Comparison of ENCODE assay signal across 13 cellular contexts in the genomic region with DNA sequence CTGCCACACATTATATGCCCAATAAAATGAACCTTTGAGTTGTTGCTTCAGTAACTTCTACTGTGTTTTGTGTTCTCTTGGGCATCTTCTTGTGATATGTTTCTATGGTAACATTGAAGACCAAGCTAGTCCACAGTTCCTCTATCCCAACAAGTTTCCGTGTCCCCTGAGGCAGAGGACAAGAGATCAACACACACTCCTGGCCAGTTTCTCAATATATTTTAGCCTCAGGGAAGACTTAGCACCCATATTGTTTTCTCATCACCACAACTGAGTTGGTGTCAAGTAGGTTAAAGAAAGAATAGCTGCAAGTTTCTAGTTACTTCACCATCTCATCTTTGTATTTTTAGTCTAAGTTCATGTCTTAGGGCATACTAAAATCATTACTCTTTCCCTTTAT.
DNase-seq lines count a peak whose midpoint lies in the region; ATAC-seq and TF ChIP-seq lines count a peak whose summit lies in the region.
"Had no signal": no experiment of that assay in that cellular context is flagged by ENCODE, and none has a peak within 500 bp of the region (broad histone marks: within the 10 kb centered on the region; RNA-seq: fewer than 3 reads in every experiment).

No MANE protein-coding gene starts in this region.

- H3K4me1 Mint-ChIP-seq in WTC11 (peaks cover 25% of the 10 kb centered on the region), memory B cell (peaks cover 4% of the 10 kb centered on the region), MCF 10A (ENCODE audit: insufficient read depth, unreplicated experiment) (peaks cover 16% of the 10 kb centered on the region)

- H3K9me3 Mint-ChIP-seq in WTC11 (no peaks in the 10 kb centered on the region), memory B cell (no peaks in the 10 kb centered on the region), MCF 10A (ENCODE audit: unreplicated experiment) (no peaks in the 10 kb centered on the region)
- H3K9me3 Mint-ChIP-seq: H9 had no signal

- DNase-seq in MV-4-11 (lab: John Stamatoyannopoulos, UW) (peak; percentile 5), WTC11 (ENCODE audit: low spot score) (no peak), memory B cell (ENCODE audit: low spot score in 2 of 2) (no peak), MCF 10A (ENCODE audit: unreplicated experiment) (no peak)
- DNase-seq: Calu3; CD8-positive, alpha-beta T cell; DMS79 treated with DMSO at 0.1 percent for 48 hours; GF-D8; H9; IMR-90 had no signal

- no peak for ATAC-seq in WTC11
- ATAC-seq in memory B cell (ENCODE audit: low read depth): no peak
- no peak for ATAC-seq in HG02571 (IDR thresholded peaks at IDR 0.05; ENCODE audit: unreplicated experiment)
- ATAC-seq in GM18520 (IDR thresholded peaks at IDR 0.05; ENCODE audit: unreplicated experiment): no peak
- ATAC-seq: CD8-positive, alpha-beta T cell had no signal

- H3K27ac Mint-ChIP-seq in WTC11: peak overlapping the region; percentile 40; the same call in 1 of the 2 replicates
- H3K27ac Mint-ChIP-seq in memory B cell: peak overlapping the region; percentile 76
- H3K27ac Mint-ChIP-seq in MCF 10A (ENCODE audit: low read depth, unreplicated experiment): no peak overlapping the region
- H3K27ac Mint-ChIP-seq: B cell; CD8-positive, alpha-beta T cell had no signal

- CTCF ChIA-PET in WTC11 (lab: Charles Lee) (interaction anchor here (5.3 kb wide), 1 partner anchor 446 kb away, joined by 49 read pairs; no protein-coding TSS in a partner anchor), MCF 10A (lab: Yijun Ruan, JAX) (interaction anchor here (0.6 to 5.6 kb wide), 4 partner anchors 399 to 652 kb away, joined by 3 to 74 read pairs (median 18); no protein-coding TSS in a partner anchor)

- no peaks in the 10 kb centered on the region for H3K27me3 Mint-ChIP-seq in WTC11 (ENCODE audit: low read depth)
- H3K27me3 Mint-ChIP-seq in memory B cell: no peaks in the 10 kb centered on the region
- H3K27me3 Mint-ChIP-seq in MCF 10A (ENCODE audit: insufficient read depth, unreplicated experiment): no peaks in the 10 kb centered on the region
- H3K27me3 Mint-ChIP-seq: B cell had no signal

- TF ChIP-seq CTCF in WTC11 (IDR thresholded peaks at IDR 0.05) (no peak), MCF 10A (IDR thresholded peaks at IDR 0.05; ENCODE audit: unreplicated experiment) (no peak)

- intact Hi-C loops in MCF 10A (cut with micrococcal nuclease): no loop called here

- BruUV-seq in MCF 10A (replicated peaks; lab: Mats Ljungman, UMichigan): no TSS peak

- POLR2A ChIA-PET in WTC11 (lab: Charles Lee): no interaction called here
- POLR2A ChIA-PET in MCF 10A (lab: Yijun Ruan, JAX): interaction anchor here (1.3 kb wide), 1 partner anchor 273 kb away, joined by 3 read pairs; no protein-coding TSS in a partner anchor

- peaks cover 50% of the 10 kb centered on the region for H3K36me3 Mint-ChIP-seq in WTC11
- peaks cover 36% of the 10 kb centered on the region for H3K36me3 Mint-ChIP-seq in memory B cell
- H3K36me3 Mint-ChIP-seq in MCF 10A (ENCODE audit: insufficient read depth, unreplicated experiment): no peaks in the 10 kb centered on the region

- H3K4me3 Mint-ChIP-seq in WTC11 (no peak overlapping the region), memory B cell (no peak overlapping the region), MCF 10A (ENCODE audit: unreplicated experiment) (no peak overlapping the region)
- H3K4me3 Mint-ChIP-seq: B cell; CD8-positive, alpha-beta T cell; H9 had no signal

TF ChIP-seq in WTC11, 78 proteins besides CTCF, POLR2A, EP300 and RAD21:
- TF ChIP-seq, protein P1, sequence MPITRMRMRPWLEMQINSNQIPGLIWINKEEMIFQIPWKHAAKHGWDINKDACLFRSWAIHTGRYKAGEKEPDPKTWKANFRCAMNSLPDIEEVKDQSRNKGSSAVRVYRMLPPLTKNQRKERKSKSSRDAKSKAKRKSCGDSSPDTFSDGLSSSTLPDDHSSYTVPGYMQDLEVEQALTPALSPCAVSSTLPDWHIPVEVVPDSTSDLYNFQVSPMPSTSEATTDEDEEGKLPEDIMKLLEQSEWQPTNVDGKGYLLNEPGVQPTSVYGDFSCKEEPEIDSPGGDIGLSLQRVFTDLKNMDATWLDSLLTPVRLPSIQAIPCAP (CRISPR knock-in tag; IDR thresholded peaks at IDR 0.05): no peak
- TF ChIP-seq ZNF396 (CRISPR knock-in tag; IDR thresholded peaks at IDR 0.05; ENCODE audit: borderline replicate concordance) (no peak), ETV6 (CRISPR knock-in tag; IDR thresholded peaks at IDR 0.05) (no peak)
- TF ChIP-seq, protein P2, sequence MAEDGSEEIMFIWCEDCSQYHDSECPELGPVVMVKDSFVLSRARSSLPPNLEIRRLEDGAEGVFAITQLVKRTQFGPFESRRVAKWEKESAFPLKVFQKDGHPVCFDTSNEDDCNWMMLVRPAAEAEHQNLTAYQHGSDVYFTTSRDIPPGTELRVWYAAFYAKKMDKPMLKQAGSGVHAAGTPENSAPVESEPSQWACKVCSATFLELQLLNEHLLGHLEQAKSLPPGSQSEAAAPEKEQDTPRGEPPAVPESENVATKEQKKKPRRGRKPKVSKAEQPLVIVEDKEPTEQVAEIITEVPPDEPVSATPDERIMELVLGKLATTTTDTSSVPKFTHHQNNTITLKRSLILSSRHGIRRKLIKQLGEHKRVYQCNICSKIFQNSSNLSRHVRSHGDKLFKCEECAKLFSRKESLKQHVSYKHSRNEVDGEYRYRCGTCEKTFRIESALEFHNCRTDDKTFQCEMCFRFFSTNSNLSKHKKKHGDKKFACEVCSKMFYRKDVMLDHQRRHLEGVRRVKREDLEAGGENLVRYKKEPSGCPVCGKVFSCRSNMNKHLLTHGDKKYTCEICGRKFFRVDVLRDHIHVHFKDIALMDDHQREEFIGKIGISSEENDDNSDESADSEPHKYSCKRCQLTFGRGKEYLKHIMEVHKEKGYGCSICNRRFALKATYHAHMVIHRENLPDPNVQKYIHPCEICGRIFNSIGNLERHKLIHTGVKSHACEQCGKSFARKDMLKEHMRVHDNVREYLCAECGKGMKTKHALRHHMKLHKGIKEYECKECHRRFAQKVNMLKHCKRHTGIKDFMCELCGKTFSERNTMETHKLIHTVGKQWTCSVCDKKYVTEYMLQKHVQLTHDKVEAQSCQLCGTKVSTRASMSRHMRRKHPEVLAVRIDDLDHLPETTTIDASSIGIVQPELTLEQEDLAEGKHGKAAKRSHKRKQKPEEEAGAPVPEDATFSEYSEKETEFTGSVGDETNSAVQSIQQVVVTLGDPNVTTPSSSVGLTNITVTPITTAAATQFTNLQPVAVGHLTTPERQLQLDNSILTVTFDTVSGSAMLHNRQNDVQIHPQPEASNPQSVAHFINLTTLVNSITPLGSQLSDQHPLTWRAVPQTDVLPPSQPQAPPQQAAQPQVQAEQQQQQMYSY (CRISPR knock-in tag; IDR thresholded peaks at IDR 0.05): no peak
- TF ChIP-seq, protein P3, sequence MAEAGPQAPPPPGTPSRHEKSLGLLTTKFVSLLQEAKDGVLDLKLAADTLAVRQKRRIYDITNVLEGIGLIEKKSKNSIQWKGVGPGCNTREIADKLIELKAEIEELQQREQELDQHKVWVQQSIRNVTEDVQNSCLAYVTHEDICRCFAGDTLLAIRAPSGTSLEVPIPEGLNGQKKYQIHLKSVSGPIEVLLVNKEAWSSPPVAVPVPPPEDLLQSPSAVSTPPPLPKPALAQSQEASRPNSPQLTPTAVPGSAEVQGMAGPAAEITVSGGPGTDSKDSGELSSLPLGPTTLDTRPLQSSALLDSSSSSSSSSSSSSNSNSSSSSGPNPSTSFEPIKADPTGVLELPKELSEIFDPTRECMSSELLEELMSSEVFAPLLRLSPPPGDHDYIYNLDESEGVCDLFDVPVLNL (CRISPR knock-in tag; IDR thresholded peaks at IDR 0.05; ENCODE audit: borderline replicate concordance, low read depth): no peak
